In genomic region chr20:57435498-57436222, GRCh38 we compare ENCODE assay signal across 7 cellular contexts. TPM values are rescaled to one million over a fixed set of nuclear protein-coding genes. Genes with fewer than 3 reads are reported as not detected.
A peak's percentile ranks its signal among the peaks of the same experiment; 100 is the strongest.
DNase-seq lines count a peak whose midpoint lies in the region; ATAC-seq, FAIRE-seq and TF ChIP-seq lines count a peak whose summit lies in the region.

No MANE protein-coding gene starts in this region.

- FAIRE-seq in pancreas (lab: Jason Lieb, UNC) = no peak

- CTCF ChIA-PET in WTC11 (lab: Charles Lee) = interaction anchor here (0.6 to 1.3 kb wide), 6 partner anchors 11 to 83 kb away, joined by 3 to 5 read pairs (median 3); no protein-coding TSS in a partner anchor

- H3K36me3 Mint-ChIP-seq in WTC11 (no peaks in the 10 kb centered on the region), progenitor cell of endocrine pancreas (ENCODE audit: insufficient read depth) (no peaks in the 10 kb centered on the region)

- POLR2A ChIA-PET in WTC11 (lab: Charles Lee) = interaction anchor here (1.0 kb wide), 2 partner anchors 45 to 46 kb away, joined by 3 to 6 read pairs; no protein-coding TSS in a partner anchor

- no peak for TF ChIP-seq EP300 in esophagus muscularis mucosa (IDR thresholded peaks at IDR 0.05)

- H3K9me3 ChIP-seq in esophagus muscularis mucosa (peaks cover 0 to 5% (median 0%) of the 10 kb centered on the region in 4 donors), pancreas (no peaks in the 10 kb centered on the region)

- intact Hi-C loops in esophagus muscularis mucosa (cut with DNase I) (no loop called here), pancreas (cut with DNase I) (no loop called here)

- H3K4me3 ChIP-seq in esophagus muscularis mucosa (no peak overlapping the region), pancreas (no peak overlapping the region)

- WGBS in esophagus muscularis mucosa = 68% methylated on average over 15 of the region's 25 CpGs
- WGBS in pancreas, 2 donors = 27 to 42% methylated on average over 25 of the region's 25 CpGs

- H3K27me3 ChIP-seq in esophagus muscularis mucosa (no peaks in the 10 kb centered on the region), pancreas (no peaks in the 10 kb centered on the region)

- H3K27ac Mint-ChIP-seq in WTC11 (no peak overlapping the region), progenitor cell of endocrine pancreas (no peak overlapping the region)

- peaks cover 7% of the 10 kb centered on the region for H3K4me1 Mint-ChIP-seq in WTC11
- no peaks in the 10 kb centered on the region for H3K4me1 Mint-ChIP-seq in progenitor cell of endocrine pancreas (ENCODE audit: low read depth)

- DNase-seq in NCI-H2081 (lab: John Stamatoyannopoulos, UW) (peak; percentile 81 to 87), WTC11 (ENCODE audit: low spot score) (no peak), esophagus muscularis mucosa (ENCODE audit: extremely low spot score) (no peak), pancreas (peak; percentile 78 to 93 (median 85)), progenitor cell of endocrine pancreas (ENCODE audit: low spot score, unreplicated experiment) (no peak)

- no peak for TF ChIP-seq CTCF in WTC11 (IDR thresholded peaks at IDR 0.05)
- TF ChIP-seq CTCF in esophagus muscularis mucosa (IDR thresholded peaks at IDR 0.05) = no peak
- TF ChIP-seq CTCF in pancreas (IDR thresholded peaks at IDR 0.05) = no peak
- TF ChIP-seq CTCF in progenitor cell of endocrine pancreas (IDR thresholded peaks at IDR 0.05; ENCODE audit: unreplicated experiment) = no peak

- H3K36me3 ChIP-seq in esophagus muscularis mucosa (no peaks in the 10 kb centered on the region), pancreas (no peaks in the 10 kb centered on the region)

- H3K27me3 Mint-ChIP-seq in WTC11 (ENCODE audit: low read depth) = no peaks in the 10 kb centered on the region
- peaks cover 6% of the 10 kb centered on the region for H3K27me3 Mint-ChIP-seq in progenitor cell of endocrine pancreas

- H3K4me3 Mint-ChIP-seq in WTC11 = no peak overlapping the region
- H3K4me3 Mint-ChIP-seq in progenitor cell of endocrine pancreas (ENCODE audit: low read depth) = no peak overlapping the region

- no peaks in the 10 kb centered on the region for H3K9me3 Mint-ChIP-seq in WTC11
- no peaks in the 10 kb centered on the region for H3K9me3 Mint-ChIP-seq in progenitor cell of endocrine pancreas (ENCODE audit: low read depth)

- TF ChIP-seq POLR2A in esophagus muscularis mucosa (IDR thresholded peaks at IDR 0.05; ENCODE audit: low read depth) = no peak

- H3K4me1 ChIP-seq in esophagus muscularis mucosa = peaks cover 63 to 79% (median 77%) of the 10 kb centered on the region in 4 donors
- H3K4me1 ChIP-seq in pancreas = peaks cover 11 to 15% (median 14%) of the 10 kb centered on the region in 3 donors

- ATAC-seq in GM21786 (IDR thresholded peaks at IDR 0.05; ENCODE audit: unreplicated experiment) (peak; percentile 34), WTC11 (peak; percentile 76), pancreas (peak; percentile 61 to 73 (median 68)), HG02759 (IDR thresholded peaks at IDR 0.05; ENCODE audit: unreplicated experiment) (no peak)

- H3K27ac ChIP-seq in esophagus muscularis mucosa (replicated peaks in 1 of 4) (peak overlapping the region; percentile 90 to 96 (median 96)), pancreas (peak overlapping the region; percentile 69 to 83 (median 80))

TF ChIP-seq in WTC11, 78 proteins besides CTCF, POLR2A, EP300 and RAD21:
- TF ChIP-seq GABPB1 (CRISPR knock-in tag; IDR thresholded peaks at IDR 0.05) (peak; percentile 62; the same call in 1 of the 2 replicates), GTF2I (CRISPR knock-in tag; conservative IDR thresholded peaks at IDR 0.05) (no peak)
- TF ChIP-seq, protein P1, sequence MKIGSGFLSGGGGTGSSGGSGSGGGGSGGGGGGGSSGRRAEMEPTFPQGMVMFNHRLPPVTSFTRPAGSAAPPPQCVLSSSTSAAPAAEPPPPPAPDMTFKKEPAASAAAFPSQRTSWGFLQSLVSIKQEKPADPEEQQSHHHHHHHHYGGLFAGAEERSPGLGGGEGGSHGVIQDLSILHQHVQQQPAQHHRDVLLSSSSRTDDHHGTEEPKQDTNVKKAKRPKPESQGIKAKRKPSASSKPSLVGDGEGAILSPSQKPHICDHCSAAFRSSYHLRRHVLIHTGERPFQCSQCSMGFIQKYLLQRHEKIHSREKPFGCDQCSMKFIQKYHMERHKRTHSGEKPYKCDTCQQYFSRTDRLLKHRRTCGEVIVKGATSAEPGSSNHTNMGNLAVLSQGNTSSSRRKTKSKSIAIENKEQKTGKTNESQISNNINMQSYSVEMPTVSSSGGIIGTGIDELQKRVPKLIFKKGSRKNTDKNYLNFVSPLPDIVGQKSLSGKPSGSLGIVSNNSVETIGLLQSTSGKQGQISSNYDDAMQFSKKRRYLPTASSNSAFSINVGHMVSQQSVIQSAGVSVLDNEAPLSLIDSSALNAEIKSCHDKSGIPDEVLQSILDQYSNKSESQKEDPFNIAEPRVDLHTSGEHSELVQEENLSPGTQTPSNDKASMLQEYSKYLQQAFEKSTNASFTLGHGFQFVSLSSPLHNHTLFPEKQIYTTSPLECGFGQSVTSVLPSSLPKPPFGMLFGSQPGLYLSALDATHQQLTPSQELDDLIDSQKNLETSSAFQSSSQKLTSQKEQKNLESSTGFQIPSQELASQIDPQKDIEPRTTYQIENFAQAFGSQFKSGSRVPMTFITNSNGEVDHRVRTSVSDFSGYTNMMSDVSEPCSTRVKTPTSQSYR (CRISPR knock-in tag; IDR thresholded peaks at IDR 0.05) = no peak

RNA-seq across cellular contexts. Expression of gene RBM38, which starts 44.5 kb away (rescaled TPM):
- total RNA-seq in WTC11 (2021) (60.5 to 69.0 TPM (median 61.1 TPM) in 3 replicates), esophagus muscularis mucosa (100 to 1,000 TPM in 2 of 4 donors, 10 to 100 TPM in 2; 67.6 to 203 (median 139) TPM), pancreas (1 to 10 TPM; 3.9 to 10.0 (median 5.3) TPM), progenitor cell of endocrine pancreas (21.0 and 24.1 TPM in 2 replicates)
- 10 to 100 TPM in 1 of 2 donors, 1 to 10 TPM in 1; 9.7 to 13.1 TPM for polyA plus RNA-seq in pancreas

Comparison
In these comparisons a context has a peak if more than half of its experiments do, and no peak if none do; other contexts are left out.
1. DNase-seq: peak in NCI-H2081 (2 of 2) and pancreas (6 of 6); none in WTC11 (single experiment), esophagus muscularis mucosa (single experiment) and progenitor cell of endocrine pancreas (single experiment).